8 cellular contexts compared by ENCODE assay signal in genomic region chr1:119712342-119713038, GRCh38. TPM values are rescaled to one million over a fixed set of nuclear protein-coding genes. Genes with fewer than 3 reads are reported as not detected.
A peak's percentile ranks its signal among the peaks of the same experiment; 100 is the strongest.
DNase-seq lines count a peak whose midpoint lies in the region; ATAC-seq and TF ChIP-seq lines count a peak whose summit lies in the region.

No MANE protein-coding gene starts in this region.

- peaks cover 41% of the 10 kb centered on the region for H3K4me1 Mint-ChIP-seq in activated CD8-positive, alpha-beta T cell treated with anti-CD3 and anti-CD28 coated beads, Interleukin-2, amount 10 ng/mL, durations not matched to agents 7 days and 5 days (ENCODE audit: low read depth)
- H3K4me1 Mint-ChIP-seq in stimulated activated naive CD8-positive, alpha-beta T cell treated with anti-CD3 and anti-CD28 coated beads, Interleukin-15, Interleukin-2, amounts not matched to agents 100 ng/mL and 50 ng/mL, for 24 hours (ENCODE audit: low read depth), result peaks cover 36% of the 10 kb centered on the region

- CTCF ChIA-PET in activated CD8-positive, alpha-beta T cell treated with anti-CD3 and anti-CD28 coated beads, Interleukin-2, amount 10 ng/mL, durations not matched to agents 7 days and 5 days (lab: Charles Lee), result interaction anchor here (1.4 to 3.4 kb wide), 2 partner anchors 35 to 38 kb away, joined by 5 to 16 read pairs; no protein-coding TSS in a partner anchor

- H3K4me3 ChIP-seq in DOHH2 (ENCODE audit: low read length) (peak overlapping the region; percentile 83), esophagus (ENCODE audit: low read depth in 1 of 2, low read length in 2 of 2) (peak overlapping the region; percentile 58 to 86), muscle layer of duodenum (ENCODE audit: low read depth in 1 of 2, low read length in 2 of 2) (peak overlapping the region; percentile 78 to 89)

- H3K27me3 Mint-ChIP-seq in activated CD8-positive, alpha-beta T cell treated with anti-CD3 and anti-CD28 coated beads, Interleukin-2, amount 10 ng/mL, durations not matched to agents 7 days and 5 days (ENCODE audit: low read depth), result peaks cover 20% of the 10 kb centered on the region
- peaks cover 10% of the 10 kb centered on the region for H3K27me3 Mint-ChIP-seq in stimulated activated naive CD8-positive, alpha-beta T cell treated with anti-CD3 and anti-CD28 coated beads, Interleukin-15, Interleukin-2, amounts not matched to agents 100 ng/mL and 50 ng/mL, for 24 hours

- H3K4me3 Mint-ChIP-seq in activated CD8-positive, alpha-beta T cell treated with anti-CD3 and anti-CD28 coated beads, Interleukin-2, amount 10 ng/mL, durations not matched to agents 7 days and 5 days, result peak overlapping the region; percentile 97
- H3K4me3 Mint-ChIP-seq in stimulated activated naive CD8-positive, alpha-beta T cell treated with anti-CD3 and anti-CD28 coated beads, Interleukin-15, Interleukin-2, amounts not matched to agents 100 ng/mL and 50 ng/mL, for 24 hours, result peak overlapping the region; percentile 95

- peaks cover 10% of the 10 kb centered on the region for H4K20me1 ChIP-seq in DOHH2 (ENCODE audit: control insufficient read depth, insufficient read depth, low read depth, low read length)

- POLR2A ChIA-PET in activated CD8-positive, alpha-beta T cell treated with anti-CD3 and anti-CD28 coated beads, Interleukin-2, amount 10 ng/mL, durations not matched to agents 7 days and 5 days (lab: Charles Lee), result interaction anchor here (0.6 to 1.4 kb wide), 4 partner anchors 12 to 572 kb away, joined by 3 to 6 read pairs (median 4); partner anchors contain the start of genes WARS2 and ZNF697

- peak overlapping the region; percentile 65 for H3K27ac ChIP-seq in DOHH2 (ENCODE audit: low read depth, low read length)
- peak overlapping the region; percentile 63 to 82 for H3K27ac ChIP-seq in esophagus (ENCODE audit: low read depth in 2 of 2, low read length in 1 of 2)
- peak overlapping the region; percentile 57 for H3K27ac ChIP-seq in muscle layer of duodenum (ENCODE audit: low read length)

- peaks cover 42% of the 10 kb centered on the region for H3K36me3 ChIP-seq in DOHH2 (ENCODE audit: control insufficient read depth, low read length)
- H3K36me3 ChIP-seq in esophagus (ENCODE audit: control insufficient read depth in 2 of 2, insufficient read depth in 2 of 2, low read length in 1 of 2), result no peaks in the 10 kb centered on the region
- no peaks in the 10 kb centered on the region for H3K36me3 ChIP-seq in muscle layer of duodenum (ENCODE audit: control insufficient read depth in 1 of 2, insufficient read depth in 2 of 2, low read length in 2 of 2)

- H3K36me3 Mint-ChIP-seq in activated CD8-positive, alpha-beta T cell treated with anti-CD3 and anti-CD28 coated beads, Interleukin-2, amount 10 ng/mL, durations not matched to agents 7 days and 5 days (ENCODE audit: low read depth), result peaks cover 38% of the 10 kb centered on the region
- H3K36me3 Mint-ChIP-seq in stimulated activated naive CD8-positive, alpha-beta T cell treated with anti-CD3 and anti-CD28 coated beads, Interleukin-15, Interleukin-2, amounts not matched to agents 100 ng/mL and 50 ng/mL, for 24 hours (ENCODE audit: low read depth), result peaks cover 31% of the 10 kb centered on the region

- H3K9me3 Mint-ChIP-seq in activated CD8-positive, alpha-beta T cell treated with anti-CD3 and anti-CD28 coated beads, Interleukin-2, amount 10 ng/mL, durations not matched to agents 7 days and 5 days (ENCODE audit: insufficient read depth), result no peaks in the 10 kb centered on the region
- no peaks in the 10 kb centered on the region for H3K9me3 Mint-ChIP-seq in stimulated activated naive CD8-positive, alpha-beta T cell treated with anti-CD3 and anti-CD28 coated beads, Interleukin-15, Interleukin-2, amounts not matched to agents 100 ng/mL and 50 ng/mL, for 24 hours

- WGBS in esophagus, 2 donors, result 1% methylated on average over 46 to 51 of the region's 51 CpGs

- no peak for TF ChIP-seq CTCF in DOHH2 (IDR thresholded peaks at IDR 0.05; ENCODE audit: low read depth, low read length, poor library complexity, severe bottlenecking)

- DNase-seq in NCI-H345 (lab: John Stamatoyannopoulos, UW), result peak; percentile 83
- DNase-seq in activated CD8-positive, alpha-beta T cell treated with anti-CD3 and anti-CD28 coated beads, Interleukin-2, amount 10 ng/mL, durations not matched to agents 7 days and 5 days, result peak; percentile 77

- no peaks in the 10 kb centered on the region for H3K9me2 ChIP-seq in DOHH2 (replicated peaks; ENCODE audit: control insufficient read depth, low read length)

- H3F3A ChIP-seq in DOHH2 (ENCODE audit: control insufficient read depth, insufficient read depth), result no peaks in the 10 kb centered on the region

- H3K4me2 ChIP-seq in DOHH2 (ENCODE audit: low read length), result peak overlapping the region; percentile 91

- H3K9me3 ChIP-seq in DOHH2 (ENCODE audit: control insufficient read depth, insufficient read depth, low read length) (no peaks in the 10 kb centered on the region), esophagus (ENCODE audit: control insufficient read depth in 2 of 2, insufficient read depth in 1 of 2, low read depth in 1 of 2, low read length in 1 of 2) (no peaks in the 10 kb centered on the region), muscle layer of duodenum (ENCODE audit: control insufficient read depth in 1 of 2, low read length in 2 of 2) (no peaks in the 10 kb centered on the region)

- H3K27me3 ChIP-seq in DOHH2 (ENCODE audit: control insufficient read depth, low read length) (peaks cover 3% of the 10 kb centered on the region; the same call in 1 of the 2 replicates), esophagus (ENCODE audit: control insufficient read depth in 1 of 2, insufficient read depth in 2 of 2, low read length in 2 of 2) (no peaks in the 10 kb centered on the region), muscle layer of duodenum (ENCODE audit: low read depth, low read length) (no peaks in the 10 kb centered on the region)

- ATAC-seq in HG02870 (IDR thresholded peaks at IDR 0.05; ENCODE audit: unreplicated experiment), result peak; percentile 16
- peak; percentile 73 for ATAC-seq in activated CD8-positive, alpha-beta T cell treated with anti-CD3 and anti-CD28 coated beads, Interleukin-2, amount 10 ng/mL, durations not matched to agents 7 days and 5 days
- no peak for ATAC-seq in GM19467 (IDR thresholded peaks at IDR 0.05; ENCODE audit: unreplicated experiment)

- peaks cover 57% of the 10 kb centered on the region for H3K79me2 ChIP-seq in DOHH2 (ENCODE audit: control insufficient read depth, low read length)

- H3K27ac Mint-ChIP-seq in activated CD8-positive, alpha-beta T cell treated with anti-CD3 and anti-CD28 coated beads, Interleukin-2, amount 10 ng/mL, durations not matched to agents 7 days and 5 days, result peak overlapping the region; percentile 93
- H3K27ac Mint-ChIP-seq in stimulated activated naive CD8-positive, alpha-beta T cell treated with anti-CD3 and anti-CD28 coated beads, Interleukin-15, Interleukin-2, amounts not matched to agents 100 ng/mL and 50 ng/mL, for 24 hours, result peak overlapping the region; percentile 98

- H3K4me1 ChIP-seq in DOHH2 (ENCODE audit: control insufficient read depth, low read length), result peaks cover 36% of the 10 kb centered on the region
- peaks cover 5 to 13% of the 10 kb centered on the region in 2 donors for H3K4me1 ChIP-seq in esophagus (ENCODE audit: control insufficient read depth in 2 of 2, insufficient read depth in 2 of 2, low read length in 1 of 2)
- peaks cover 6 to 22% of the 10 kb centered on the region in 2 donors for H3K4me1 ChIP-seq in muscle layer of duodenum (ENCODE audit: control insufficient read depth in 1 of 2, insufficient read depth in 2 of 2, low read length in 2 of 2)

RNA-seq across cellular contexts. Expression of gene PHGDH, which starts 0.8 kb away (rescaled TPM):
- total RNA-seq in activated CD8-positive, alpha-beta T cell treated with anti-CD3 and anti-CD28 coated beads, Interleukin-2, amount 10 ng/mL, durations not matched to agents 7 days and 5 days, result 100 to 1,000 TPM; 195 to 201 TPM
- polyA plus RNA-seq in esophagus, result 10 to 100 TPM; 24.3 to 68.7 TPM

RNA-seq across cellular contexts. Expression of gene HMGCS2, which starts 56.2 kb away (rescaled TPM):
- not detected for total RNA-seq in activated CD8-positive, alpha-beta T cell treated with anti-CD3 and anti-CD28 coated beads, Interleukin-2, amount 10 ng/mL, durations not matched to agents 7 days and 5 days
- 1 to 10 TPM; 1.3 to 5.8 TPM for polyA plus RNA-seq in esophagus
